8 cellular contexts compared by ENCODE assay signal in the genomic region with DNA sequence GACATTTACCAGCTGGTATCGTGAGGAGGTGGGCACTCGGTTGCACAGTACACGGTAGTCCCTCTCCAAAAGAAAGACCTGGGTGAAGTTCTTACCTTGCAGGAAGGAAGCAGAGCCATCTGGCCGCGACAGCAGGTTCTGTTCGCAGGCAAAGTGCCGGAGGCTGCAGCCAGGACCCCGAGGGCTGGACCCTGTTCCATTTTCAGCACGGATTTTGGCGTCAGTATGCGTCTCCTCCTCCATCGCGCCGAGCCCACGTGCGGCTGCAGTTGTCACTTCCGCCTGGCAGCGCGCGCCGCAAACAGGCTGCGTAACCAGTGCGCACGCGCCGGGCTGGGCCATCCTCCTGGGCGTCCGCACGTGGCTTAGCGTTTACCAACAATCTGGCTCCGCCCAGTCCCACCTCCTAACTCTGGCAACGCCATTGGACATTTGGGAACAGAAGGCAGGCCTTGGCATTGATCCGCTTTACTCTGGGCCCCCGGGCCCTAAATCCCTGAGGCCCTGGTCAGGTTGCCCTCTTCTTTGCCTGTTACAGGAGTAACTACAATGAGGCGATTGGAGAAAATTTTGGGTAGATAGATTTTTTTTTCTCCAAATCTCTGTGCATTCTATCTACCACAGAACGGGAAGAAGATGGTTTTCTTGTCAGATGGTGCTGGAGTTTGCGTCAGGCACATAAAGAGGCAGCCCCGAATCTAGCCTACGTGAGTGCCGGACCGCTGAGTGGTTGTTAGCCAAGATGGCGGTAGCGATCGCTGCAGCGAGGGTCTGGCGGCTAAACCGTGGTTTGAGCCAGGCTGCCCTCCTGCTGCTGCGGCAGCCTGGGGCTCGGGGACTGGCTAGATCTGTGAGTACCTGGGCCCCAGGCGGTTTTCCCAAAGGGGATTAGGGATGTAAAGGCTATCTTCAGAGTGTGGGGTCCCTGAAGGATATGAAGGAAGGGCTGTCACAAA. TPM values are rescaled to one million over a fixed set of nuclear protein-coding genes. Genes with fewer than 3 reads are reported as not detected.
DNase-seq lines count a peak whose midpoint lies in the region; ATAC-seq, FAIRE-seq and TF ChIP-seq lines count a peak whose summit lies in the region.

BCKDHA (plus strand) TSS at position 733 of the 956 bp plus-strand sequence; CDS start at position 743, 10 bp downstream.
EXOSC5 (minus strand) TSS at position 274 of the 956 bp plus-strand sequence; CDS start at position 243, 31 bp downstream.

- no peaks in the 10 kb centered on the region for H3K9me3 ChIP-seq in OCI-LY7 (ENCODE audit: low read length)

- H3K36me3 ChIP-seq in OCI-LY7 (ENCODE audit: insufficient read depth, low read length), result peaks cover 3% of the 10 kb centered on the region; the same call in 1 of the 2 replicates

- CTCF ChIA-PET in OCI-LY7 (lab: Charles Lee; ENCODE audit: unreplicated experiment), result no interaction called here

- H3K4me3 Mint-ChIP-seq in endothelial cell (ENCODE audit: unreplicated experiment) (peak within 1 kb of the TSS; percentile 97), mesothelial cell of epicardium (peak within 1 kb of the TSS; percentile 100)

- peaks cover 34% of the 10 kb centered on the region for H3K79me2 ChIP-seq in OCI-LY7 (ENCODE audit: insufficient read depth, low read depth, low read length)

- POLR2A ChIA-PET in OCI-LY7 (lab: Charles Lee), result interaction anchor here (0.7 kb wide), 1 partner anchor 1350 kb away, joined by 4 read pairs; no protein-coding TSS in a partner anchor

- H3K9me3 Mint-ChIP-seq in endothelial cell (ENCODE audit: unreplicated experiment), result no peaks in the 10 kb centered on the region
- H3K9me3 Mint-ChIP-seq in mesothelial cell of epicardium, result no peaks in the 10 kb centered on the region

- H3K4me2 ChIP-seq in OCI-LY7 (ENCODE audit: low read length), result peak within 1 kb of the TSS; percentile 87

- ATAC-seq in GM21526 (IDR thresholded peaks at IDR 0.05; ENCODE audit: low FRiP score, unreplicated experiment), result peak; percentile 73

- no peak for FAIRE-seq in D721Med (lab: Jason Lieb, UNC)

- peak within 1 kb of the TSS; percentile 59 for H3K27ac ChIP-seq in OCI-LY7 (ENCODE audit: low read depth, low read length, poor library complexity, severe bottlenecking)

- no peaks in the 10 kb centered on the region for H4K20me1 ChIP-seq in OCI-LY7 (ENCODE audit: insufficient read depth, low read length)

- TSS peak; percentile 86 for BruUV-seq in OCI-LY7 (replicated peaks; lab: Mats Ljungman, UMichigan)

- H3K4me1 Mint-ChIP-seq in endothelial cell (ENCODE audit: unreplicated experiment) (peaks cover 41% of the 10 kb centered on the region), mesothelial cell of epicardium (peaks cover 35% of the 10 kb centered on the region)

- H3K27me3 Mint-ChIP-seq in endothelial cell (ENCODE audit: unreplicated experiment), result peaks cover 7% of the 10 kb centered on the region
- H3K27me3 Mint-ChIP-seq in mesothelial cell of epicardium (ENCODE audit: low read depth), result no peaks in the 10 kb centered on the region

- peak within 1 kb of the TSS; percentile 96 for H3K4me3 ChIP-seq in OCI-LY7 (ENCODE audit: low read depth, low read length, poor library complexity, severe bottlenecking)

- no peak for TF ChIP-seq CTCF in D721Med (IDR thresholded peaks at IDR 0.05; ENCODE audit: insufficient read depth, missing control alignments)
- TF ChIP-seq CTCF in OCI-LY7 (conservative IDR thresholded peaks at IDR 0.05; ENCODE audit: low read length), result no peak
- TF ChIP-seq CTCF in endothelial cell (IDR thresholded peaks at IDR 0.05; ENCODE audit: unreplicated experiment), result no peak
- no peak for TF ChIP-seq CTCF in mesothelial cell of epicardium (IDR thresholded peaks at IDR 0.05; ENCODE audit: unreplicated experiment)

- peak within 1 kb of the TSS; percentile 84 for H2AFZ ChIP-seq in OCI-LY7 (ENCODE audit: low read length)

- intact Hi-C loops in OCI-LY7 (cut with micrococcal nuclease; ENCODE audit: unreplicated experiment), result no loop called here

- peak; percentile 90 for DNase-seq in D721Med (ENCODE audit: insufficient read length, low spot score)
- DNase-seq in HuH-7.5 (ENCODE audit: low spot score), result peak; percentile 98
- peak; percentile 100 for DNase-seq in OCI-LY7 (ENCODE audit: low spot score)
- DNase-seq in activated T-cell treated with anti-CD3 and anti-CD28 coated beads for 1 hour (ENCODE audit: low read depth), result peak; percentile 99
- peak; percentile 97 for DNase-seq in endothelial cell (ENCODE audit: low spot score)
- peak; percentile 98 to 99 for DNase-seq in mesothelial cell of epicardium (ENCODE audit: low spot score in 2 of 2, unreplicated experiment in 2 of 2)
- DNase-seq in stimulated activated CD8-positive, alpha-beta memory T cell treated with anti-CD3 and anti-CD28 coated beads, Interleukin-15, amount 100 ng/mL, for 48 hours (ENCODE audit: low read depth in 2 of 2), result peak; percentile 99

- H3K27ac Mint-ChIP-seq in endothelial cell (ENCODE audit: unreplicated experiment) (peak within 1 kb of the TSS; percentile 98), mesothelial cell of epicardium (peak within 1 kb of the TSS; percentile 100)

- peaks cover 29% of the 10 kb centered on the region for H3K4me1 ChIP-seq in OCI-LY7 (ENCODE audit: insufficient read depth, low read length, poor library complexity, severe bottlenecking)

- no peaks in the 10 kb centered on the region for H3K9me2 ChIP-seq in OCI-LY7 (ENCODE audit: insufficient read depth, low read length)

- H3K36me3 Mint-ChIP-seq in endothelial cell (ENCODE audit: low read depth, unreplicated experiment) (peaks cover 3% of the 10 kb centered on the region), mesothelial cell of epicardium (peaks cover 5% of the 10 kb centered on the region)

RNA-seq across cellular contexts. Expression of gene BCKDHA, which starts in this region (rescaled TPM):
- total RNA-seq in OCI-LY7 (2014; rRNA removed; shearing (Covaris generic)), result 34.6 and 66.4 TPM in 2 replicates
- 16.8 and 17.8 TPM in 2 replicates for total RNA-seq in OCI-LY7 (2022)
- 25.0 TPM for total RNA-seq in endothelial cell (ENCODE audit: unreplicated experiment)
- 22.6 to 27.2 TPM (median 22.8 TPM) in 3 replicates for total RNA-seq in mesothelial cell of epicardium

RNA-seq across cellular contexts. Expression of gene EXOSC5, which starts in this region (rescaled TPM):
- 48.3 and 55.8 TPM in 2 replicates for total RNA-seq in OCI-LY7 (2014; rRNA removed; shearing (Covaris generic))
- 36.0 and 40.0 TPM in 2 replicates for total RNA-seq in OCI-LY7 (2022)
- 15.2 TPM for total RNA-seq in endothelial cell (ENCODE audit: unreplicated experiment)
- total RNA-seq in mesothelial cell of epicardium, result 12.2 to 17.0 TPM (median 12.5 TPM) in 3 replicates

Comparison
In these comparisons a context has a peak if more than half of its experiments do, and no peak if none do; other contexts are left out.
1. Peak in every context shown above with its lines: DNase-seq, ATAC-seq, H3K4me3 ChIP-seq and H3K27ac ChIP-seq.